Comparison of ENCODE assay signal across 19 cellular contexts in the genomic region with DNA sequence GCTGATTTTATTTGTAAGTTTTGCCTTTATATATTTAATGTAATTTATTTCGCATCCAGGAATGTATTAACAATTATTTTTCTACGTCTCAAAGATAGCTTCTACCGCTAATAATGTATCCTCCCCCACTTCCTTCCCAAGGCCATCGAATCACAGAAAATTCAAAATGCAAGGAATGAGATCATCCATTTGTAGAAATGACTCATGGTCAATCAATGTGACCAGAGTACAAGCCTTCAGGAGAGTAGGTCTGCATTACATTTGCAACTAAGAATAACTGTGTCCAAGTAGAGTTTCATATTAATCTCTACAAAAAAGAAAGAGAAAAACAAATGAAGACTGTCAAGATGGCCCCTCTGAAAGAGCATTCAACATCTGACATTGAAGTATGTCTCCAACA.
A peak's percentile ranks its signal among the peaks of the same experiment; 100 is the strongest.
DNase-seq lines count a peak whose midpoint lies in the region; ATAC-seq, FAIRE-seq and TF ChIP-seq lines count a peak whose summit lies in the region.
"Had no signal": no experiment of that assay in that cellular context is flagged by ENCODE, and none has a peak within 500 bp of the region (broad histone marks: within the 10 kb centered on the region; RNA-seq: fewer than 3 reads in every experiment).

No MANE protein-coding gene starts in this region.

- no peak for TF ChIP-seq CTCF in ovary (IDR thresholded peaks at IDR 0.05)

- FAIRE-seq in H54 (lab: Jason Lieb, UNC), result peak; percentile 88
- FAIRE-seq: GM12891, GM19239 had no signal

- H3K4me1 ChIP-seq in ovary (ENCODE audit: insufficient read depth), result no peaks in the 10 kb centered on the region
- H3K4me1 ChIP-seq: BLaER1 treated with 17β-estradiol and CSF1 and Interleukin-3, amounts not matched to agents 10 nM and 100 nM; Peyer's patch had no signal

- no peak for ATAC-seq in GM18858 (IDR thresholded peaks at IDR 0.05; ENCODE audit: unreplicated experiment)

- 39 to 57% (median 44%) methylated on average over 4 of the region's 4 CpGs for WGBS in ovary, 3 donors

- intact Hi-C loops in ovary (cut with DNase I), result no loop called here

- DNase-seq in H54 (ENCODE audit: insufficient read length, low spot score) (peak; percentile 18), RKO (ENCODE audit: low spot score) (peak; percentile 13), glomerular visceral epithelial cell (ENCODE audit: extremely low spot score) (peak; percentile 27), renal cortical epithelial cell (ENCODE audit: low read depth) (peak; percentile 28), ovary (no peak), putamen (ENCODE audit: low spot score) (no peak)
- DNase-seq in activated CD4-positive, alpha-beta T cell treated with anti-CD3 and anti-CD28 coated beads, Interleukin-2, amount 50 U/mL, for 4 hours, result no peak
- DNase-seq: DMS153, GM23248, MG63, NCI-H1092 treated with DMSO at 0.1 percent for 48 hours, NCI-H1694, NCI-H774, Peyer's patch, SHP77 treated with DMSO at 0.1 percent for 48 hours had no signal

- no peak for TF ChIP-seq POLR2A in H54 (IDR thresholded peaks at IDR 0.05; ENCODE audit: low read depth, low read length)
- TF ChIP-seq POLR2A in ovary (IDR thresholded peaks at IDR 0.05), result no peak

- H3K27ac ChIP-seq in ovary, result no peak overlapping the region
- H3K27ac ChIP-seq: BLaER1 treated with 17β-estradiol and CSF1 and Interleukin-3, amounts not matched to agents 10 nM and 100 nM; GM23248; Peyer's patch had no signal

- no peak for TF ChIP-seq EP300 in ovary (IDR thresholded peaks at IDR 0.05)

- H3K9me3 ChIP-seq in ovary, result no peaks in the 10 kb centered on the region
- H3K9me3 ChIP-seq: BLaER1 treated with 17β-estradiol and CSF1 and Interleukin-3, amounts not matched to agents 10 nM and 100 nM; MG63; Peyer's patch had no signal

- H3K36me3 ChIP-seq in ovary, result no peaks in the 10 kb centered on the region
- H3K36me3 ChIP-seq: BLaER1 treated with 17β-estradiol and CSF1 and Interleukin-3, amounts not matched to agents 10 nM and 100 nM; MG63; Peyer's patch had no signal

- no peak overlapping the region for H3K4me3 ChIP-seq in ovary
- H3K4me3 ChIP-seq: BLaER1 treated with 17β-estradiol and CSF1 and Interleukin-3, amounts not matched to agents 10 nM and 100 nM; GM23248; MG63; Peyer's patch had no signal

- H3K27me3 ChIP-seq in ovary, result no peaks in the 10 kb centered on the region
- H3K27me3 ChIP-seq: BLaER1 treated with 17β-estradiol and CSF1 and Interleukin-3, amounts not matched to agents 10 nM and 100 nM; MG63; Peyer's patch had no signal

Comparison
In these comparisons a context has a peak if more than half of its experiments do, and no peak if none do; other contexts are left out.
1. DNase-seq: peak in H54 (single experiment), RKO (single experiment), glomerular visceral epithelial cell (single experiment) and renal cortical epithelial cell (single experiment); none in activated CD4-positive, alpha-beta T cell treated with anti-CD3 and anti-CD28 coated beads, Interleukin-2, amount 50 U/mL, for 4 hours (0 of 2), ovary (0 of 5) and putamen (single experiment).